Comparison of ENCODE assay signal across 21 cellular contexts in the genomic region with DNA sequence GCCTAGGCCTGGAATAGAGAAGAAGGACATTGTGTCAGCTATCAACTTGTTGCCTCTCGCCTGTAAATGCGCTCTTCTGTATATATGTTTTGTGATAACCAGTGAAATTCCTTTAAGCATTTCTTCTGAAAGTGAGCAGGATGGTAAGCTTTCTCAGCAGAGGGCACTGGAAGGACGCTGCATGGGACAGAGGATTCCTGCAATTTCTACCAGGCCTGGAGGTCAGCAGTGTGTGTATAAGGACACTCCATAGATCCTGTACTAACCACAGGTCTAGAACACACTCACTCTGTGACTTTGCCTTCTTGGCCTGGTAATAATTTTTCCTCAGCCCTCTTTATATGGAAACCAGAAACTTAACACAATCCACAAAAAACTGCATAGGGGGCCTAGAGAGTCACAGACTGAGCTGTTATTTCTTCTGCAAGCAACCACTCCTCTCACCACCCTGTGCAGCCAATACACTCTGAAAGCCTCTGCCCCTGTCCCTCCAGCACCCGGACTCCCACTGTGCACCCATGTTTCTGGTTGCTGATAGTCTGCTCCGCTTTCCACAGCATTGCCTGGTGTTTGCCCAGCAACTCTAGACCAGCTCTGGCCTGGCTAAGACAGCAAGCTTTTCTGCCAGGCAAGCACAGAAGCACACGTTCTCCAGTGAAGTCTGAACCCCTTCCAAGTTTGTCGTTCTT.
A peak's percentile ranks its signal among the peaks of the same experiment; 100 is the strongest.
DNase-seq lines count a peak whose midpoint lies in the region; ATAC-seq, FAIRE-seq and TF ChIP-seq lines count a peak whose summit lies in the region.
"Had no signal": no experiment of that assay in that cellular context is flagged by ENCODE, and none has a peak within 500 bp of the region (broad histone marks: within the 10 kb centered on the region; RNA-seq: fewer than 3 reads in every experiment).

No MANE protein-coding gene starts in this region.

- TF ChIP-seq POLR2A in GM12878 (IDR thresholded peaks at IDR 0.05; ENCODE audit: low read depth, low read length), result no peak
- TF ChIP-seq POLR2A in gastroesophageal sphincter (IDR thresholded peaks at IDR 0.05), result no peak

- no peaks in the 10 kb centered on the region for H4K20me1 ChIP-seq in GM12878 (ENCODE audit: control insufficient read depth, insufficient read depth)

- TF ChIP-seq RAD21 in Ishikawa (IDR thresholded peaks at IDR 0.05; ENCODE audit: low read depth) (peak; percentile 37; the same call in 1 of the 2 replicates), GM12878 (IDR thresholded peaks at IDR 0.05; ENCODE audit: insufficient read depth, low read depth, low read length) (0 out of 2 replicates have a peak, but pooled peaks have one; percentile 32)

- H3K4me3 ChIP-seq in GM12878 (no peak overlapping the region), gastroesophageal sphincter (no peak overlapping the region), tibial artery (no peak overlapping the region)

- CTCF ChIA-PET in GM12878 (lab: Yijun Ruan, JAX) (interaction anchor here (0.8 kb wide), 1 partner anchor 36 kb away, joined by 4 read pairs; no protein-coding TSS in a partner anchor), GM10248 (lab: Yijun Ruan, JAX) (interaction anchor here (1.0 to 1.9 kb wide), 3 partner anchors 10 to 36 kb away, joined by 3 to 5 read pairs (median 3); no protein-coding TSS in a partner anchor)

- no TSS peak for BruUV-seq in GM12878 (replicated peaks; lab: Mats Ljungman, UMichigan)

- no peak overlapping the region for H2AFZ ChIP-seq in GM12878 (ENCODE audit: control insufficient read depth, low read depth, low read length)

- POLR2A ChIA-PET in GM12878 (lab: Charles Lee) (no interaction called here), GM10248 (lab: Yijun Ruan, JAX) (no interaction called here)

- intact Hi-C loops in GM12878 (cut with micrococcal nuclease; ENCODE audit: unreplicated experiment) (no loop called here), tibial artery (cut with DNase I; ENCODE audit: low total_unique reads) (no loop called here)

- no peak for TF ChIP-seq CTCF in GM12878 (IDR thresholded peaks at IDR 0.05 in 2 of 3, conservative IDR thresholded peaks at IDR 0.05 in 1 of 3; ENCODE audit: control insufficient read depth in 2 of 3, extremely low read depth in 1 of 3, insufficient read depth in 1 of 3, low read depth in 3 of 3, low read length in 3 of 3)
- no peak for TF ChIP-seq CTCF in gastroesophageal sphincter (IDR thresholded peaks at IDR 0.05)
- TF ChIP-seq CTCF in GM10248 (IDR thresholded peaks at IDR 0.05; ENCODE audit: control extremely low read depth, extremely low read depth, low read depth, missing control alignments), result no peak
- TF ChIP-seq CTCF in tibial artery (IDR thresholded peaks at IDR 0.05), result no peak

- H3K9me3 ChIP-seq in GM12878 (replicated peaks; ENCODE audit: control insufficient read depth, insufficient read depth, low read length) (no peaks in the 10 kb centered on the region), gastroesophageal sphincter (no peaks in the 10 kb centered on the region), tibial artery (no peaks in the 10 kb centered on the region)

- no peak for ATAC-seq in GM12878
- no peak for ATAC-seq in gastroesophageal sphincter
- ATAC-seq: SK-N-SH treated with all-trans-retinoic acid at 6 μM for 48 hours had no signal

- DNase-seq in GM12878 (ENCODE audit: low read depth, low spot score), result no peak
- peak; percentile 13 for DNase-seq in medulla oblongata (ENCODE audit: extremely low spot score)
- peak; percentile 3 for DNase-seq in renal cortical epithelial cell (ENCODE audit: low read depth)
- no peak for DNase-seq in caudate nucleus (lab: John Stamatoyannopoulos, UW)
- DNase-seq in GM10248 (ENCODE audit: extremely low spot score), result no peak
- DNase-seq in tibial artery, result no peak
- DNase-seq: AML-193, DMS79, H7, KG1, NCI-H1417, NCI-H187, NCI-H2107, NCI-H2227 treated with DMSO at 0.1 percent for 48 hours, NCI-H510A treated with DMSO at 0.1 percent for 48 hours, NCI-H774, SHP77 had no signal

- in situ Hi-C loops in GM12878 (cut with MboI), result no loop called here

- RAD21 ChIA-PET in GM12878 (lab: Charles Lee; ENCODE audit: unreplicated experiment), result interaction anchor here (1.2 kb wide), 1 partner anchor 35 kb away, joined by 8 read pairs; no protein-coding TSS in a partner anchor

- H3K27ac ChIP-seq in GM12878 (ENCODE audit: control insufficient read depth, insufficient read depth), result no peak overlapping the region
- H3K27ac ChIP-seq in caudate nucleus (ENCODE audit: low read depth, low read length), result no peak overlapping the region
- H3K27ac ChIP-seq in gastroesophageal sphincter, result no peak overlapping the region
- H3K27ac ChIP-seq in tibial artery, result no peak overlapping the region
- H3K27ac ChIP-seq: C4-2B had no signal

- no peaks in the 10 kb centered on the region for H3K36me3 ChIP-seq in GM12878 (ENCODE audit: control insufficient read depth in 2 of 2, insufficient read depth in 2 of 2, low read length in 1 of 2)
- no peaks in the 10 kb centered on the region for H3K36me3 ChIP-seq in gastroesophageal sphincter
- no peaks in the 10 kb centered on the region for H3K36me3 ChIP-seq in tibial artery

- SMC1A ChIA-PET in GM12878 (lab: Charles Lee; ENCODE audit: uncharacterized antibody, unreplicated experiment), result interaction anchor here (1.7 kb wide), 1 partner anchor 36 kb away, joined by 6 read pairs; no protein-coding TSS in a partner anchor

- H3K27me3 ChIP-seq in GM12878 (replicated peaks in 1 of 2; ENCODE audit: control insufficient read depth in 2 of 2, insufficient read depth in 2 of 2, low read length in 1 of 2) (no peaks in the 10 kb centered on the region; a peak in 1 of 4 replicates), gastroesophageal sphincter (no peaks in the 10 kb centered on the region), tibial artery (no peaks in the 10 kb centered on the region)

- H3K9ac ChIP-seq in GM12878 (ENCODE audit: control insufficient read depth, insufficient read depth, low read length), result no peak overlapping the region

- H3K4me1 ChIP-seq in GM12878 (ENCODE audit: control insufficient read depth, insufficient read depth, low read length) (no peaks in the 10 kb centered on the region), gastroesophageal sphincter (no peaks in the 10 kb centered on the region), tibial artery (no peaks in the 10 kb centered on the region)

- no peak for FAIRE-seq in GM12878 (lab: Jason Lieb, UNC)

- TF ChIP-seq EP300 in Ishikawa (IDR thresholded peaks at IDR 0.05; ENCODE audit: borderline replicate concordance), result no peak
- no peak for TF ChIP-seq EP300 in GM12878 (IDR thresholded peaks at IDR 0.05; ENCODE audit: borderline replicate concordance in 1 of 2, control insufficient read depth in 1 of 2, low read depth in 2 of 2, low read length in 2 of 2)
- no peak for TF ChIP-seq EP300 in gastroesophageal sphincter (IDR thresholded peaks at IDR 0.05)

- 43% methylated on average over 7 of the region's 7 CpGs for WGBS in GM12878 (ENCODE audit: insufficient coverage, insufficient replicate concordance, low lambda C conversion rate, missing lambda C conversion rate)
- WGBS in gastroesophageal sphincter (ENCODE audit: low coverage in 1 of 2), 2 donors, result 69 to 85% methylated on average over 6 to 7 of the region's 7 CpGs

- no peaks in the 10 kb centered on the region for H3K79me2 ChIP-seq in GM12878 (ENCODE audit: control insufficient read depth, insufficient read depth, low read length)

- no peak overlapping the region for H3K4me2 ChIP-seq in GM12878 (ENCODE audit: control insufficient read depth, insufficient read depth)

TF ChIP-seq in Ishikawa, 13 proteins besides CTCF, POLR2A, EP300 and RAD21 (continues in another document):
- no peak for TF ChIP-seq ZBTB7A (IDR thresholded peaks at IDR 0.05; ENCODE audit: low read depth)
- TF ChIP-seq, protein P1, sequence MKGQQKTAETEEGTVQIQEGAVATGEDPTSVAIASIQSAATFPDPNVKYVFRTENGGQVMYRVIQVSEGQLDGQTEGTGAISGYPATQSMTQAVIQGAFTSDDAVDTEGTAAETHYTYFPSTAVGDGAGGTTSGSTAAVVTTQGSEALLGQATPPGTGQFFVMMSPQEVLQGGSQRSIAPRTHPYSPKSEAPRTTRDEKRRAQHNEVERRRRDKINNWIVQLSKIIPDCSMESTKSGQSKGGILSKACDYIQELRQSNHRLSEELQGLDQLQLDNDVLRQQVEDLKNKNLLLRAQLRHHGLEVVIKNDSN (IDR thresholded peaks at IDR 0.05), result no peak
- TF ChIP-seq TAF1 (IDR thresholded peaks at IDR 0.05; ENCODE audit: low read depth), result no peak
- no peak for TF ChIP-seq CREB1 (IDR thresholded peaks at IDR 0.05; ENCODE audit: low read depth)
- TF ChIP-seq YY1 (IDR thresholded peaks at IDR 0.05; ENCODE audit: low read depth), result no peak
- TF ChIP-seq TCF12 (IDR thresholded peaks at IDR 0.05; ENCODE audit: low read depth), result no peak
- TF ChIP-seq NFIC (IDR thresholded peaks at IDR 0.05), result no peak

TF ChIP-seq in GM12878, 131 proteins besides CTCF, POLR2A, EP300 and RAD21 (continues in another document):
- no peak for TF ChIP-seq ASH2L (IDR thresholded peaks at IDR 0.05; ENCODE audit: borderline replicate concordance, low read depth)
- TF ChIP-seq EZH2 (IDR thresholded peaks at IDR 0.05; ENCODE audit: borderline replicate concordance, control insufficient read depth, low read depth, low read length), result no peak
- TF ChIP-seq CHD1 (IDR thresholded peaks at IDR 0.05; ENCODE audit: low read depth, low read length), result no peak
- no peak for TF ChIP-seq NR2C2 (IDR thresholded peaks at IDR 0.05; ENCODE audit: borderline replicate concordance, control insufficient read depth, insufficient read length, low read depth)
- TF ChIP-seq TCF3 (IDR thresholded peaks at IDR 0.05; ENCODE audit: borderline replicate concordance, insufficient read depth, low read depth, low read length), result no peak
- TF ChIP-seq, protein P2, sequence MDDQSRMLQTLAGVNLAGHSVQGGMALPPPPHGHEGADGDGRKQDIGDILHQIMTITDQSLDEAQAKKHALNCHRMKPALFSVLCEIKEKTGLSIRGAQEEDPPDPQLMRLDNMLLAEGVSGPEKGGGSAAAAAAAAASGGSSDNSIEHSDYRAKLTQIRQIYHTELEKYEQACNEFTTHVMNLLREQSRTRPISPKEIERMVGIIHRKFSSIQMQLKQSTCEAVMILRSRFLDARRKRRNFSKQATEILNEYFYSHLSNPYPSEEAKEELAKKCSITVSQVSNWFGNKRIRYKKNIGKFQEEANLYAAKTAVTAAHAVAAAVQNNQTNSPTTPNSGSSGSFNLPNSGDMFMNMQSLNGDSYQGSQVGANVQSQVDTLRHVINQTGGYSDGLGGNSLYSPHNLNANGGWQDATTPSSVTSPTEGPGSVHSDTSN (IDR thresholded peaks at IDR 0.05; ENCODE audit: insufficient replicate concordance, low read depth, low read length), result no peak
- no peak for TF ChIP-seq IKZF2 (IDR thresholded peaks at IDR 0.05)

Comparison
In these comparisons a context has a peak if more than half of its experiments do, and no peak if none do; other contexts are left out.
1. DNase-seq: peak in medulla oblongata (single experiment) and renal cortical epithelial cell (single experiment); none in GM12878 (single experiment), caudate nucleus (0 of 61), GM10248 (single experiment) and tibial artery (0 of 2).